Comparison of ENCODE assay signal across 30 cellular contexts in genomic region chr7:148042935-148043334, GRCh38.
DNase-seq lines count a peak whose midpoint lies in the region; ATAC-seq lines count a peak whose summit lies in the region.
"Had no signal": no experiment of that assay in that cellular context is flagged by ENCODE, and none has a peak within 500 bp of the region (broad histone marks: within the 10 kb centered on the region; RNA-seq: fewer than 3 reads in every experiment).

No MANE protein-coding gene starts in this region.

- peak overlapping the region; percentile 15 for H3K4me3 ChIP-seq in endocrine pancreas (ENCODE audit: control insufficient read depth, insufficient read depth, low read length)
- H3K4me3 ChIP-seq: BLaER1, gastrocnemius medialis, HAP-1, SJSA1, smooth muscle cell, testis had no signal

- DNase-seq in DMS53 (lab: John Stamatoyannopoulos, UW) (peak; percentile 81), NCI-H1436 treated with DMSO at 0.1 percent for 48 hours (lab: John Stamatoyannopoulos, UW) (peak; percentile 75), NCI-H345 (lab: John Stamatoyannopoulos, UW) (peak; percentile 86), cerebellar cortex (ENCODE audit: low spot score) (no peak)
- DNase-seq: activated CD4-positive, alpha-beta T cell treated with anti-CD3 and anti-CD28 coated beads for 4 hours; activated CD8-positive, alpha-beta T cell treated with anti-CD3 and anti-CD28 coated beads, Interleukin-2, amount 10 ng/mL, durations not matched to agents 7 days and 5 days; activated T-cell treated with anti-CD3 and anti-CD28 coated beads for 4 hours; amygdala; gastrocnemius medialis; Karpas-422; kidney; naive B cell; NCI-H2171; posterior cingulate gyrus; right cardiac atrium; stimulated activated naive CD8-positive, alpha-beta T cell treated with anti-CD3 and anti-CD28 coated beads, Interleukin-15, Interleukin-2, amounts not matched to agents 100 U/mL and 50 U/mL, for 24 hours; T1000; testis; WERI-Rb-1 had no signal

- no peak overlapping the region for H3K9ac ChIP-seq in endocrine pancreas (ENCODE audit: control insufficient read depth, insufficient read depth, low read length)
- H3K9ac ChIP-seq: BLaER1 had no signal

- H3K4me1 ChIP-seq in endocrine pancreas (ENCODE audit: control insufficient read depth, insufficient read depth, low read length): no peaks in the 10 kb centered on the region
- H3K4me1 ChIP-seq: gastrocnemius medialis, HAP-1, SJSA1, testis had no signal

- ATAC-seq in GM19023 (IDR thresholded peaks at IDR 0.05; ENCODE audit: unreplicated experiment) (no peak), GM21786 (IDR thresholded peaks at IDR 0.05; ENCODE audit: unreplicated experiment) (no peak), GM18861 (IDR thresholded peaks at IDR 0.05; ENCODE audit: unreplicated experiment) (no peak)
- ATAC-seq: activated CD8-positive, alpha-beta T cell treated with anti-CD3 and anti-CD28 coated beads, Interleukin-2, amount 10 ng/mL, durations not matched to agents 7 days and 5 days; activated naive CD4-positive, alpha-beta T cell treated with anti-CD3 and anti-CD28 coated beads, Interleukin-2, amount 50 U/mL, for 72 hours; gastrocnemius medialis; HepG2; right cardiac atrium; stimulated activated naive CD8-positive, alpha-beta T cell treated with anti-CD3 and anti-CD28 coated beads, Interleukin-15, Interleukin-2, amounts not matched to agents 100 U/mL and 50 U/mL, for 24 hours had no signal

- no peaks in the 10 kb centered on the region for H3K27me3 ChIP-seq in endocrine pancreas (ENCODE audit: control insufficient read depth, insufficient read depth, low read length)
- H3K27me3 ChIP-seq: BLaER1, gastrocnemius medialis, neutrophil, SJSA1, testis had no signal

- no peaks in the 10 kb centered on the region for H3K36me3 ChIP-seq in endocrine pancreas (ENCODE audit: control insufficient read depth, insufficient read depth, low read length)
- H3K36me3 ChIP-seq: BLaER1, gastrocnemius medialis, HAP-1, neutrophil, SJSA1, WERI-Rb-1 had no signal

- H3K9me3 ChIP-seq in endocrine pancreas (ENCODE audit: control insufficient read depth, low read length): no peaks in the 10 kb centered on the region
- H3K9me3 ChIP-seq: gastrocnemius medialis, HAP-1, neutrophil, SJSA1, testis had no signal
